In the genomic region with DNA sequence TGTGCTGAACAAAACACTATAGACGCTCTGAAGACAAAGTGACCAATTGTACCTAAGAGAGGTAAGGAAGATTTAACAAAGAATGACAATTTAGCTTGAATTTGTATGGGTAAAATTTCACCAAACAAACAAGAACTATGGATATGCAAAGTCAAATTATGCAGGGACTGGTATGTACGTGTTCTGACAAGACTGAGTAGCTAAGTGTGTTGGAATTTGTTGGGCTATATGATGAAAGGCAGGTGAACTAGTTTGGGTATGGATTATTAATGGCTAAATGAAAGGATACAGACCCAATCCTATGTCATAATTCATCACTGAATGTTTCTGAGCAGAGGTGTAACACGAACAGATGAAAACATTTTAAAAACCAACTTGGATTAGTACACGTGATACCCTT, we compare ENCODE assay signal across 25 cellular contexts. TPM values are rescaled to one million over a fixed set of nuclear protein-coding genes. Genes with fewer than 3 reads are reported as not detected.
DNase-seq lines count a peak whose midpoint lies in the region; ATAC-seq and TF ChIP-seq lines count a peak whose summit lies in the region.
"Had no signal": no experiment of that assay in that cellular context is flagged by ENCODE, and none has a peak within 500 bp of the region (broad histone marks: within the 10 kb centered on the region; RNA-seq: fewer than 3 reads in every experiment).

No MANE protein-coding gene starts in this region.

- intact Hi-C loops in CD8-positive, alpha-beta T cell (cut with DNase I, micrococcal nuclease) = loop anchor here in 1 of 2 experiments (10.0 kb wide), 2 partner anchors 687 to 797 kb away; a partner anchor contains a TSS
- intact Hi-C loops in posterior cingulate gyrus (cut with DNase I) (no loop called here), CD14-positive monocyte (cut with micrococcal nuclease) (loop anchor here in 1 of 2 donors (10.0 kb wide), 1 partner anchor 527 kb away; a partner anchor contains a TSS)

- H3K4me1 ChIP-seq in CD8-positive, alpha-beta T cell (ENCODE audit: insufficient read depth, low read length) = peaks cover 6% of the 10 kb centered on the region

- peaks cover 18% of the 10 kb centered on the region for H3K4me1 Mint-ChIP-seq in activated T-cell treated with anti-CD3 and anti-CD28 coated beads, Interleukin-2, amount 50 U/mL, for 72 hours (ENCODE audit: low read depth)
- peaks cover 15% of the 10 kb centered on the region for H3K4me1 Mint-ChIP-seq in CD8-positive, alpha-beta T cell (ENCODE audit: low read depth)
- H3K4me1 Mint-ChIP-seq in activated T-helper 17 cell treated with anti-CD3 and anti-CD28 coated beads, Interleukin-2, amount 50 U/mL, for 72 hours = peaks cover 11% of the 10 kb centered on the region
- H3K4me1 Mint-ChIP-seq in CD14-positive monocyte = peaks cover 3% of the 10 kb centered on the region

- H3K9me3 ChIP-seq in CD8-positive, alpha-beta T cell (ENCODE audit: low read length) = no peaks in the 10 kb centered on the region

- no peaks in the 10 kb centered on the region for H3K27me3 Mint-ChIP-seq in activated T-cell treated with anti-CD3 and anti-CD28 coated beads, Interleukin-2, amount 50 U/mL, for 72 hours (ENCODE audit: low read depth)
- no peaks in the 10 kb centered on the region for H3K27me3 Mint-ChIP-seq in CD8-positive, alpha-beta T cell (ENCODE audit: low read depth)
- no peaks in the 10 kb centered on the region for H3K27me3 Mint-ChIP-seq in activated T-helper 17 cell treated with anti-CD3 and anti-CD28 coated beads, Interleukin-2, amount 50 U/mL, for 72 hours
- H3K27me3 Mint-ChIP-seq in CD14-positive monocyte (ENCODE audit: low read depth in 3 of 3) = no peaks in the 10 kb centered on the region
- H3K27me3 Mint-ChIP-seq: CD8-positive, alpha-beta memory T cell; IgD-negative memory B cell had no signal

- CTCF ChIA-PET in CD8-positive, alpha-beta T cell (lab: Charles Lee) = interaction anchor here (1.1 to 3.3 kb wide), 3 partner anchors 57 to 242 kb away, joined by 3 to 14 read pairs (median 4); no protein-coding TSS in a partner anchor

- no peaks in the 10 kb centered on the region for H3K27me3 ChIP-seq in CD8-positive, alpha-beta T cell (ENCODE audit: insufficient read depth, low read length)

- peaks cover 43% of the 10 kb centered on the region for H3K36me3 ChIP-seq in CD8-positive, alpha-beta T cell (ENCODE audit: insufficient read depth, low read length)

- H3K27ac Mint-ChIP-seq in activated T-cell treated with anti-CD3 and anti-CD28 coated beads, Interleukin-2, amount 50 U/mL, for 72 hours = peak overlapping the region; percentile 93
- H3K27ac Mint-ChIP-seq in CD8-positive, alpha-beta T cell = peak overlapping the region; percentile 47
- H3K27ac Mint-ChIP-seq in activated T-helper 17 cell treated with anti-CD3 and anti-CD28 coated beads, Interleukin-2, amount 50 U/mL, for 72 hours = peak overlapping the region; percentile 53
- H3K27ac Mint-ChIP-seq in CD14-positive monocyte = no peak overlapping the region

- H3K4me3 Mint-ChIP-seq in activated T-cell treated with anti-CD3 and anti-CD28 coated beads, Interleukin-2, amount 50 U/mL, for 72 hours = no peak overlapping the region
- H3K4me3 Mint-ChIP-seq in CD8-positive, alpha-beta T cell = no peak overlapping the region
- no peak overlapping the region for H3K4me3 Mint-ChIP-seq in activated T-helper 17 cell treated with anti-CD3 and anti-CD28 coated beads, Interleukin-2, amount 50 U/mL, for 72 hours
- H3K4me3 Mint-ChIP-seq in CD14-positive monocyte = no peak overlapping the region
- H3K4me3 Mint-ChIP-seq: CD8-positive, alpha-beta memory T cell; IgD-negative memory B cell had no signal

- DNase-seq in activated T-cell treated with anti-CD3 and anti-CD28 coated beads, Interleukin-2, amount 50 U/mL, for 72 hours = no peak
- DNase-seq in activated T-cell treated with anti-CD3 and anti-CD28 coated beads, Interleukin-2, amount 50 U/mL, for 1 hour = no peak
- no peak for DNase-seq in CD8-positive, alpha-beta T cell
- no peak for DNase-seq in epithelial cell of prostate (ENCODE audit: low read depth, low spot score)
- DNase-seq in NCI-H2227 treated with DMSO at 0.1 percent for 48 hours (lab: John Stamatoyannopoulos, UW) = no peak
- no peak for DNase-seq in posterior cingulate gyrus
- DNase-seq in CD14-positive monocyte (ENCODE audit: low spot score) = no peak
- DNase-seq: C1 segment of cervical spinal cord; CD8-positive, alpha-beta memory T cell; DMS 273 treated with DMSO at 0.1 percent for 48 hours; DMS79; EL; GDM1; NCI-H1048; NCI-H1417; NCI-H1694; NCI-H2029 treated with DMSO at 0.1 percent for 48 hours; NCI-H69; Right ventricle myocardium superior; RPMI8226 had no signal

- no peak overlapping the region for H3K27ac ChIP-seq in CD8-positive, alpha-beta T cell (ENCODE audit: low read depth, low read length)
- peak overlapping the region; percentile 9 for H3K27ac ChIP-seq in epithelial cell of prostate
- H3K27ac ChIP-seq: KMS-11 had no signal

- TF ChIP-seq CTCF in CD8-positive, alpha-beta T cell (IDR thresholded peaks at IDR 0.05) = no peak
- TF ChIP-seq CTCF in CD14-positive monocyte (IDR thresholded peaks at IDR 0.05) = no peak

- H3K4me3 ChIP-seq in CD8-positive, alpha-beta T cell (ENCODE audit: low read depth, low read length) = no peak overlapping the region
- H3K4me3 ChIP-seq: GM12878 had no signal

- POLR2A ChIA-PET in CD8-positive, alpha-beta T cell (lab: Charles Lee) = no interaction called here

- no peaks in the 10 kb centered on the region for H3K9me3 Mint-ChIP-seq in activated T-cell treated with anti-CD3 and anti-CD28 coated beads, Interleukin-2, amount 50 U/mL, for 72 hours
- no peaks in the 10 kb centered on the region for H3K9me3 Mint-ChIP-seq in CD8-positive, alpha-beta T cell
- no peaks in the 10 kb centered on the region for H3K9me3 Mint-ChIP-seq in activated T-helper 17 cell treated with anti-CD3 and anti-CD28 coated beads, Interleukin-2, amount 50 U/mL, for 72 hours
- no peaks in the 10 kb centered on the region for H3K9me3 Mint-ChIP-seq in CD14-positive monocyte
- H3K9me3 Mint-ChIP-seq: CD8-positive, alpha-beta memory T cell; IgD-negative memory B cell had no signal

- H3K36me3 Mint-ChIP-seq in activated T-cell treated with anti-CD3 and anti-CD28 coated beads, Interleukin-2, amount 50 U/mL, for 72 hours (ENCODE audit: insufficient read depth in 2 of 2) = peaks cover 20 to 51% of the 10 kb centered on the region in 2 donors
- H3K36me3 Mint-ChIP-seq in CD8-positive, alpha-beta T cell = peaks cover 82% of the 10 kb centered on the region
- peaks cover 93% of the 10 kb centered on the region for H3K36me3 Mint-ChIP-seq in activated T-helper 17 cell treated with anti-CD3 and anti-CD28 coated beads, Interleukin-2, amount 50 U/mL, for 72 hours (ENCODE audit: low read depth)
- peaks cover 79 to 80% of the 10 kb centered on the region in 2 donors for H3K36me3 Mint-ChIP-seq in CD14-positive monocyte

- ATAC-seq in activated T-cell treated with anti-CD3 and anti-CD28 coated beads, Interleukin-2, amount 50 U/mL, for 72 hours (replicated peaks in 1 of 2) = no peak
- no peak for ATAC-seq in CD8-positive, alpha-beta T cell
- no peak for ATAC-seq in activated T-helper 17 cell treated with anti-CD3 and anti-CD28 coated beads, Interleukin-2, amount 50 U/mL, for 72 hours (replicated peaks)
- ATAC-seq: GM12878, HCT116 had no signal

RNA-seq across cellular contexts. Expression of a gene that starts 7.7 kb away (rescaled TPM):
- 10 to 100 TPM; 75.7 to 85.0 TPM for total RNA-seq in activated T-cell treated with anti-CD3 and anti-CD28 coated beads, Interleukin-2, amount 50 U/mL, for 72 hours
- total RNA-seq in CD8-positive, alpha-beta T cell = 100 to 1,000 TPM; 126 to 130 TPM
- 10 to 100 TPM; 62.9 to 79.5 TPM for total RNA-seq in activated T-helper 17 cell treated with anti-CD3 and anti-CD28 coated beads, Interleukin-2, amount 50 U/mL, for 72 hours
- 10 to 100 TPM; 42.1 to 68.8 TPM for polyA plus RNA-seq in CD14-positive monocyte

RNA-seq across cellular contexts. Expression of a gene that starts 37.9 kb away (rescaled TPM):
- 10 to 100 TPM; 22.6 to 30.5 TPM for total RNA-seq in activated T-cell treated with anti-CD3 and anti-CD28 coated beads, Interleukin-2, amount 50 U/mL, for 72 hours
- total RNA-seq in CD8-positive, alpha-beta T cell = 1 to 10 TPM; 6.4 to 6.8 TPM
- 10 to 100 TPM; 15.4 to 31.1 TPM for total RNA-seq in activated T-helper 17 cell treated with anti-CD3 and anti-CD28 coated beads, Interleukin-2, amount 50 U/mL, for 72 hours
- 1 to 10 TPM; 3.2 to 4.4 TPM for polyA plus RNA-seq in CD14-positive monocyte

Comparison
In these comparisons a context has a peak if more than half of its experiments do, and no peak if none do; other contexts are left out.
1. H3K27ac Mint-ChIP-seq: peak in activated T-cell treated with anti-CD3 and anti-CD28 coated beads, Interleukin-2, amount 50 U/mL, for 72 hours (single experiment), CD8-positive, alpha-beta T cell (single experiment) and activated T-helper 17 cell treated with anti-CD3 and anti-CD28 coated beads, Interleukin-2, amount 50 U/mL, for 72 hours (single experiment); none in CD14-positive monocyte (0 of 7).